In genomic region chr17:57313276-57313835, GRCh38 we compare ENCODE assay signal across 22 cellular contexts. TPM values are rescaled to one million over a fixed set of nuclear protein-coding genes. Genes with fewer than 3 reads are reported as not detected.
DNase-seq lines count a peak whose midpoint lies in the region; ATAC-seq and TF ChIP-seq lines count a peak whose summit lies in the region.
"Had no signal": no experiment of that assay in that cellular context is flagged by ENCODE, and none has a peak within 500 bp of the region (broad histone marks: within the 10 kb centered on the region; RNA-seq: fewer than 3 reads in every experiment).

No MANE protein-coding gene starts in this region.

- no peak overlapping the region for H2AFZ ChIP-seq in neural progenitor cell (replicated peaks)

- no peaks in the 10 kb centered on the region for H3K9me3 Mint-ChIP-seq in WTC11
- no peaks in the 10 kb centered on the region for H3K9me3 Mint-ChIP-seq in neural progenitor cell
- H3K9me3 Mint-ChIP-seq: naive thymus-derived CD8-positive, alpha-beta T cell; stimulated activated naive B cell treated with anti-CD40 and anti-IgM and Interleukin-4, amounts not matched to agents 10 μg/mL and 1 μg/mL and 100 μg/mL, for 72 hours had no signal

- peak overlapping the region; percentile 94 for H3K27ac Mint-ChIP-seq in WTC11
- peak overlapping the region; percentile 26 for H3K27ac Mint-ChIP-seq in neural progenitor cell
- H3K27ac Mint-ChIP-seq: stimulated activated naive B cell treated with anti-CD40 and anti-IgM and Interleukin-4, amounts not matched to agents 10 μg/mL and 1 μg/mL and 100 μg/mL, for 72 hours had no signal

- peak; percentile 32 for DNase-seq in NCI-H2029 (lab: John Stamatoyannopoulos, UW)
- no peak for DNase-seq in NCI-H2029 treated with DMSO at 0.1 percent for 48 hours (lab: John Stamatoyannopoulos, UW)
- DNase-seq in NCI-H1417 treated with DMSO at 0.1 percent for 48 hours (lab: John Stamatoyannopoulos, UW) = peak; percentile 76
- no peak for DNase-seq in WTC11 (ENCODE audit: low spot score)
- DNase-seq in neural progenitor cell (ENCODE audit: low spot score) = peak; percentile 33
- no peak for DNase-seq in activated CD4-positive, alpha-beta T cell treated with anti-CD3 and anti-CD28 coated beads for 4 hours
- no peak for DNase-seq in activated T-cell treated with anti-CD3 and anti-CD28 coated beads, Interleukin-2, amount 50 U/mL, for 1 hour
- DNase-seq: activated naive CD4-positive, alpha-beta T cell; gastrocnemius medialis; naive thymus-derived CD8-positive, alpha-beta T cell; NCI-H446; PC-3; SJCRH30; stimulated activated naive B cell treated with anti-CD40 and anti-IgM and Interleukin-4, amounts not matched to agents 10 μg/mL and 1 μg/mL and 100 μg/mL, for 72 hours; T-helper 9 cell; upper lobe of right lung had no signal

- peak; percentile 35 for ATAC-seq in WTC11
- no peak for ATAC-seq in HG03442 (IDR thresholded peaks at IDR 0.05; ENCODE audit: unreplicated experiment)
- ATAC-seq: A549; gastrocnemius medialis; naive thymus-derived CD8-positive, alpha-beta T cell; PC-3; upper lobe of right lung had no signal

- peak overlapping the region; percentile 15 for H3K4me3 ChIP-seq in neural progenitor cell
- H3K4me3 ChIP-seq: A549, ascending aorta, gastrocnemius medialis, lung, SJCRH30, upper lobe of right lung had no signal

- peak overlapping the region; percentile 95 for H3K27ac ChIP-seq in neural progenitor cell
- H3K27ac ChIP-seq: A549, ascending aorta, C4-2B, epithelial cell of prostate, gastrocnemius medialis, SJCRH30, upper lobe of right lung had no signal

- H3K36me3 Mint-ChIP-seq in WTC11 = peaks cover 2% of the 10 kb centered on the region; the same call in 1 of the 2 replicates
- peaks cover 55% of the 10 kb centered on the region for H3K36me3 Mint-ChIP-seq in neural progenitor cell

- no peak for TF ChIP-seq CTCF in WTC11 (IDR thresholded peaks at IDR 0.05)
- TF ChIP-seq CTCF in neural progenitor cell (IDR thresholded peaks at IDR 0.05) = no peak

- peak overlapping the region; percentile 72 for H3K4me2 ChIP-seq in neural progenitor cell
- H3K4me2 ChIP-seq: A549 had no signal

- no peaks in the 10 kb centered on the region for H3K9me3 ChIP-seq in neural progenitor cell (ENCODE audit: low read depth)
- H3K9me3 ChIP-seq: A549, ascending aorta, gastrocnemius medialis, SJCRH30, upper lobe of right lung had no signal

- H3K4me1 ChIP-seq in neural progenitor cell = peaks cover 36% of the 10 kb centered on the region
- H3K4me1 ChIP-seq: ascending aorta, SJCRH30, upper lobe of right lung had no signal

- peaks cover 86% of the 10 kb centered on the region for H4K20me1 ChIP-seq in neural progenitor cell (ENCODE audit: low read depth)

- no peaks in the 10 kb centered on the region for H3K27me3 Mint-ChIP-seq in WTC11 (ENCODE audit: low read depth)
- H3K27me3 Mint-ChIP-seq in neural progenitor cell (ENCODE audit: insufficient read depth, low read depth) = peaks cover 4% of the 10 kb centered on the region
- H3K27me3 Mint-ChIP-seq: naive thymus-derived CD8-positive, alpha-beta T cell; stimulated activated naive B cell treated with anti-CD40 and anti-IgM and Interleukin-4, amounts not matched to agents 10 μg/mL and 1 μg/mL and 100 μg/mL, for 72 hours had no signal

- POLR2A ChIA-PET in WTC11 (lab: Charles Lee) = no interaction called here

- no peaks in the 10 kb centered on the region for H3K36me3 ChIP-seq in neural progenitor cell
- H3K36me3 ChIP-seq: ascending aorta, gastrocnemius medialis, SJCRH30, upper lobe of right lung had no signal

- H3K27me3 ChIP-seq in neural progenitor cell = no peaks in the 10 kb centered on the region
- H3K27me3 ChIP-seq: ascending aorta, gastrocnemius medialis, SJCRH30, upper lobe of right lung had no signal

- H3K79me2 ChIP-seq in neural progenitor cell (ENCODE audit: low read depth) = peaks cover 97% of the 10 kb centered on the region

- H3K4me3 Mint-ChIP-seq in WTC11 (peak overlapping the region; percentile 9), neural progenitor cell (no peak overlapping the region)

- H3F3A ChIP-seq in neural progenitor cell (ENCODE audit: low read depth) = peaks cover 29% of the 10 kb centered on the region

- CTCF ChIA-PET in WTC11 (lab: Charles Lee) = interaction anchor here (0.9 to 1.2 kb wide), 3 partner anchors 70 to 470 kb away, joined by 3 to 6 read pairs (median 4); no protein-coding TSS in a partner anchor

- peak overlapping the region; percentile 51 for H3K9ac ChIP-seq in neural progenitor cell

- H3K4me1 Mint-ChIP-seq in WTC11 = peaks cover 79% of the 10 kb centered on the region
- peaks cover 76% of the 10 kb centered on the region for H3K4me1 Mint-ChIP-seq in neural progenitor cell

TF ChIP-seq in WTC11, 78 proteins besides CTCF, POLR2A, EP300 and RAD21 (continues in another document):
- 0 out of 2 replicates have a peak, but pooled peaks have one; percentile 35 for TF ChIP-seq PRDM15 (CRISPR knock-in tag; IDR thresholded peaks at IDR 0.05)
- no peak for TF ChIP-seq AR (CRISPR knock-in tag; IDR thresholded peaks at IDR 0.05)
- no peak for TF ChIP-seq ATF6 (CRISPR knock-in tag; IDR thresholded peaks at IDR 0.05)
- TF ChIP-seq HMGA2 (CRISPR knock-in tag; IDR thresholded peaks at IDR 0.05) = no peak
- TF ChIP-seq NFATC4 (CRISPR knock-in tag; IDR thresholded peaks at IDR 0.05) = no peak
- TF ChIP-seq RORB (CRISPR knock-in tag; IDR thresholded peaks at IDR 0.05) = no peak
- no peak for TF ChIP-seq NR1H2 (CRISPR knock-in tag; IDR thresholded peaks at IDR 0.05)

RNA-seq across cellular contexts. Expression of gene MSI2, which starts 57.0 kb away (rescaled TPM):
- 79.9 to 87.0 TPM (median 82.1 TPM) in 3 replicates for total RNA-seq in WTC11 (2021)
- 92.7 and 96.9 TPM in 2 replicates for total RNA-seq in neural progenitor cell (ENCODE audit: low replicate concordance)

Comparison
In these comparisons a context has a peak if more than half of its experiments do, and no peak if none do; other contexts are left out.
1. DNase-seq: peak in NCI-H2029 (single experiment), NCI-H1417 treated with DMSO at 0.1 percent for 48 hours (single experiment) and neural progenitor cell (single experiment); none in NCI-H2029 treated with DMSO at 0.1 percent for 48 hours (single experiment), WTC11 (single experiment), activated CD4-positive, alpha-beta T cell treated with anti-CD3 and anti-CD28 coated beads for 4 hours (0 of 2) and activated T-cell treated with anti-CD3 and anti-CD28 coated beads, Interleukin-2, amount 50 U/mL, for 1 hour (single experiment).